Comparison of ENCODE assay signal across 1 cellular context in genomic region chr2:120619579-120619978, GRCh38.
TF ChIP-seq lines count a peak whose summit lies in the region.

No MANE protein-coding gene starts in this region.

TF ChIP-seq in HepG2, 621 proteins besides CTCF, POLR2A, EP300 and RAD21 (continued from another document and continues in another):
- TF ChIP-seq DZIP1 (CRISPR knock-in tag; IDR thresholded peaks at IDR 0.05) = no peak
- no peak for TF ChIP-seq ZXDC (CRISPR knock-in tag; IDR thresholded peaks at IDR 0.05)
- TF ChIP-seq AHDC1 (CRISPR knock-in tag; IDR thresholded peaks at IDR 0.05; ENCODE audit: borderline replicate concordance) = peak; percentile 64; the same call in 1 of the 2 replicates
- TF ChIP-seq ZNF3 (CRISPR knock-in tag; IDR thresholded peaks at IDR 0.05) = no peak
- no peak for TF ChIP-seq NR3C1 (CRISPR knock-in tag; IDR thresholded peaks at IDR 0.05)
- no peak for TF ChIP-seq TFDP1 (CRISPR knock-in tag; IDR thresholded peaks at IDR 0.05; ENCODE audit: borderline replicate concordance)
- no peak for TF ChIP-seq ZBTB43 (CRISPR knock-in tag; conservative IDR thresholded peaks at IDR 0.05)
- TF ChIP-seq GATAD2A (CRISPR knock-in tag; IDR thresholded peaks at IDR 0.05) = peak; percentile 77; the same call in 1 of the 2 replicates
- no peak for TF ChIP-seq PTBP1 (IDR thresholded peaks at IDR 0.05; ENCODE audit: low read depth, low read length, poor library complexity, severe bottlenecking)
- peak; percentile 90 for TF ChIP-seq PATZ1 (CRISPR knock-in tag; IDR thresholded peaks at IDR 0.05)
- peak; percentile 49; the same call in 1 of the 2 replicates for TF ChIP-seq ZNF430 (CRISPR knock-in tag; IDR thresholded peaks at IDR 0.05)
- TF ChIP-seq ARID3A (IDR thresholded peaks at IDR 0.05; ENCODE audit: low read depth, low read length) = no peak
- TF ChIP-seq GATAD1 (CRISPR knock-in tag; IDR thresholded peaks at IDR 0.05) = no peak
- peak; percentile 51 for TF ChIP-seq FOSL2 (CRISPR knock-in tag; IDR thresholded peaks at IDR 0.05)
- TF ChIP-seq NFAT5 (CRISPR knock-in tag; IDR thresholded peaks at IDR 0.05) = no peak
- TF ChIP-seq ZNF792 (CRISPR knock-in tag; IDR thresholded peaks at IDR 0.05) = 0 out of 2 replicates have a peak, but pooled peaks have one; percentile 20
- peak; percentile 59; the same call in 1 of the 2 replicates for TF ChIP-seq CBX5 (CRISPR knock-in tag; IDR thresholded peaks at IDR 0.05; ENCODE audit: borderline replicate concordance)
- TF ChIP-seq PCBP1 (IDR thresholded peaks at IDR 0.05; ENCODE audit: borderline replicate concordance, low read depth, low read length) = no peak
- TF ChIP-seq NONO (IDR thresholded peaks at IDR 0.05) = no peak
- peak; percentile 51; the same call in 1 of the 2 replicates for TF ChIP-seq NONO (CRISPR knock-in tag; conservative IDR thresholded peaks at IDR 0.05)
- TF ChIP-seq ZFP37 (CRISPR knock-in tag; IDR thresholded peaks at IDR 0.05; ENCODE audit: borderline replicate concordance) = no peak
- no peak for TF ChIP-seq ZNF543 (CRISPR knock-in tag; IDR thresholded peaks at IDR 0.05)
- 0 out of 2 replicates have a peak, but pooled peaks have one; percentile 33 for TF ChIP-seq HIC2 (CRISPR knock-in tag; IDR thresholded peaks at IDR 0.05; ENCODE audit: low read depth)
- 0 out of 2 replicates have a peak, but pooled peaks have one; percentile 53 for TF ChIP-seq HNRNPUL1 (IDR thresholded peaks at IDR 0.05; ENCODE audit: low read depth, low read length)
